In the genomic region with DNA sequence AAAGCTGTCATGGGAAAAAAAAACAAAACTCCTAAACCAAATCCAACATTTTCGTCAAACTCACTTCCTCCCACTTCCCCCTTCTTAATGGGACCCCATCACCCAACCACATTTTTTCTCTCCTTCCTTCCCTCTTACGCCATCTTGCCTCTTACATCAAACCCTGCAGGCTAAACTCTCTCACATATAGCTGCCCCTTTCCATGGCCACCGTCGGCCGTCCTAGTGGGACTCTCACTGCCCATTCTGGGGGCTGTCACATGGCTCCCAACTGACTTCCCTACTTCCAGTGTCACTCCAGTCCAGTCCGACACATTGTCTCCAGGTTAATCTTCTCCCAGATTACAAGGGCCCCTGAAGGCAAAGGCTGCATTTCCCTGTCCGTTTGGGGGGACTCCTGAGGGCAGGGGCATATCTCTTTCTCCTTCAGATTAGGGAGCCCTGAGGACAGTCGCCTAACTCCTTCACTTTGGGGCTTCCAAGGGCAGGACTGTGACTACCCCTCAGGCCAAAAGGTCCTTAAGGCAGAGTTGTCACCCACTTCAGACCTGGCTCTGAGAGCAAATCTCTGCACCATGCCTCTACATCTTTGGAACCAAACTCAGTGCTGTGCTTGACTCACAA, we compare ENCODE assay signal across 8 cellular contexts. TPM values are rescaled to one million over a fixed set of nuclear protein-coding genes. Genes with fewer than 3 reads are reported as not detected.
DNase-seq lines count a peak whose midpoint lies in the region; ATAC-seq and TF ChIP-seq lines count a peak whose summit lies in the region.

No MANE protein-coding gene starts in this region.

- TF ChIP-seq CTCF in liver (IDR thresholded peaks at IDR 0.05; ENCODE audit: low read depth, low read length, missing input control) (no peak), type B pancreatic cell (conservative IDR thresholded peaks at IDR 0.05) (no peak)

- peak overlapping the region; percentile 86 for H3K27ac Mint-ChIP-seq in activated T-cell treated with anti-CD3 and anti-CD28 coated beads, Interleukin-2, amount 50 U/mL, for 72 hours
- peak overlapping the region; percentile 96 for H3K27ac Mint-ChIP-seq in type B pancreatic cell

- H3K27ac ChIP-seq in liver (ENCODE audit: low read depth in 1 of 2, low read length in 2 of 2), result peak overlapping the region in 1 of 2 donors; percentile 16

- H3K36me3 ChIP-seq in liver (ENCODE audit: control insufficient read depth in 4 of 4, insufficient read depth in 3 of 4, low read depth in 1 of 4, low read length in 3 of 4), result no peaks in the 10 kb centered on the region

- H3K27me3 ChIP-seq in liver (ENCODE audit: control insufficient read depth in 4 of 4, insufficient read depth in 4 of 4, low read length in 3 of 4), result no peaks in the 10 kb centered on the region

- no peaks in the 10 kb centered on the region for H3K9me3 ChIP-seq in liver (ENCODE audit: control insufficient read depth in 4 of 4, low read length in 3 of 4)

- H3K27me3 Mint-ChIP-seq in activated T-cell treated with anti-CD3 and anti-CD28 coated beads, Interleukin-2, amount 50 U/mL, for 72 hours (ENCODE audit: low read depth), result no peaks in the 10 kb centered on the region
- H3K27me3 Mint-ChIP-seq in type B pancreatic cell, result no peaks in the 10 kb centered on the region

- peak overlapping the region in 1 of 2 donors; percentile 24 for H3K9ac ChIP-seq in liver (ENCODE audit: low read depth in 1 of 2, low read length in 2 of 2)

- peak; percentile 10 for ATAC-seq in HG03378 (IDR thresholded peaks at IDR 0.05; ENCODE audit: unreplicated experiment)
- ATAC-seq in activated T-cell treated with anti-CD3 and anti-CD28 coated beads, Interleukin-2, amount 50 U/mL, for 72 hours (replicated peaks in 1 of 2), result no peak

- no peaks in the 10 kb centered on the region for H3K9me3 Mint-ChIP-seq in activated T-cell treated with anti-CD3 and anti-CD28 coated beads, Interleukin-2, amount 50 U/mL, for 72 hours
- H3K9me3 Mint-ChIP-seq in type B pancreatic cell, result no peaks in the 10 kb centered on the region

- peaks cover 3 to 14% (median 9%) of the 10 kb centered on the region in 4 donors for H3K4me1 ChIP-seq in liver (ENCODE audit: control insufficient read depth in 4 of 4, insufficient read depth in 4 of 4, low read length in 3 of 4)

- H3K4me3 ChIP-seq in liver (ENCODE audit: low read depth in 1 of 3, low read length in 3 of 3), result peak overlapping the region; percentile 74 to 80 (median 76)

- peak overlapping the region; percentile 99 for H3K4me3 Mint-ChIP-seq in activated T-cell treated with anti-CD3 and anti-CD28 coated beads, Interleukin-2, amount 50 U/mL, for 72 hours
- peak overlapping the region; percentile 100 for H3K4me3 Mint-ChIP-seq in type B pancreatic cell

- WGBS in liver, result 34% methylated on average over 8 of the region's 8 CpGs

- no peak for TF ChIP-seq RAD21 in liver (IDR thresholded peaks at IDR 0.05)

- H3K36me3 Mint-ChIP-seq in activated T-cell treated with anti-CD3 and anti-CD28 coated beads, Interleukin-2, amount 50 U/mL, for 72 hours (ENCODE audit: insufficient read depth in 2 of 2), result no peaks in the 10 kb centered on the region
- H3K36me3 Mint-ChIP-seq in type B pancreatic cell, result no peaks in the 10 kb centered on the region

- peak; percentile 19 for DNase-seq in DMS114 treated with DMSO at 0.1 percent for 48 hours (lab: John Stamatoyannopoulos, UW; ENCODE audit: unreplicated experiment)
- DNase-seq in activated T-cell treated with anti-CD3 and anti-CD28 coated beads, Interleukin-2, amount 50 U/mL, for 72 hours, result no peak
- no peak for DNase-seq in type B pancreatic cell (ENCODE audit: extremely low spot score, unreplicated experiment)
- no peak for DNase-seq in HuH-7.5 (ENCODE audit: low spot score)
- no peak for DNase-seq in NCI-H128 (lab: John Stamatoyannopoulos, UW; ENCODE audit: unreplicated experiment)
- DNase-seq in nucleus accumbens (lab: John Stamatoyannopoulos, UW), result no peak

- H3K4me1 Mint-ChIP-seq in activated T-cell treated with anti-CD3 and anti-CD28 coated beads, Interleukin-2, amount 50 U/mL, for 72 hours (ENCODE audit: low read depth), result peaks cover 47% of the 10 kb centered on the region
- peaks cover 15% of the 10 kb centered on the region for H3K4me1 Mint-ChIP-seq in type B pancreatic cell (ENCODE audit: unreplicated experiment)

TF ChIP-seq in liver, 16 proteins besides CTCF, POLR2A, EP300 and RAD21:
- TF ChIP-seq, protein P1, sequence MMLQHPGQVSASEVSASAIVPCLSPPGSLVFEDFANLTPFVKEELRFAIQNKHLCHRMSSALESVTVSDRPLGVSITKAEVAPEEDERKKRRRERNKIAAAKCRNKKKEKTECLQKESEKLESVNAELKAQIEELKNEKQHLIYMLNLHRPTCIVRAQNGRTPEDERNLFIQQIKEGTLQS (IDR thresholded peaks at IDR 0.05), result no peak
- TF ChIP-seq HNF4A (conservative IDR thresholded peaks at IDR 0.05) (no peak), FOXA2 (IDR thresholded peaks at IDR 0.05) (no peak), JUND (IDR thresholded peaks at IDR 0.05) (no peak), NR2F2 (IDR thresholded peaks at IDR 0.05) (no peak), EGR1 (IDR thresholded peaks at IDR 0.05; ENCODE audit: low read depth in 2 of 2) (no peak), RXRA (IDR thresholded peaks at IDR 0.05) (no peak), GABPA (IDR thresholded peaks at IDR 0.05 in 1 of 2, conservative IDR thresholded peaks at IDR 0.05 in 1 of 2) (no peak), SP1 (IDR thresholded peaks at IDR 0.05) (no peak), YY1 (IDR thresholded peaks at IDR 0.05) (no peak)
- TF ChIP-seq, protein P2, sequence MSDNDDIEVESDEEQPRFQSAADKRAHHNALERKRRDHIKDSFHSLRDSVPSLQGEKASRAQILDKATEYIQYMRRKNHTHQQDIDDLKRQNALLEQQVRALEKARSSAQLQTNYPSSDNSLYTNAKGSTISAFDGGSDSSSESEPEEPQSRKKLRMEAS (IDR thresholded peaks at IDR 0.05), result no peak

RNA-seq across cellular contexts. Expression of a gene that starts 0.7 kb away (rescaled TPM):
- total RNA-seq in activated T-cell treated with anti-CD3 and anti-CD28 coated beads, Interleukin-2, amount 50 U/mL, for 72 hours, result 10 to 100 TPM; 19.1 to 19.3 TPM
- total RNA-seq in liver (1 to 10 TPM; 3.0 to 9.5 TPM), type B pancreatic cell (ENCODE audit: low replicate concordance) (27.1 and 50.5 TPM in 2 replicates)
- 1 to 10 TPM; 5.7 to 8.9 TPM for polyA plus RNA-seq in liver

RNA-seq across cellular contexts. Expression of a gene that starts 12.0 kb away (rescaled TPM):
- total RNA-seq in activated T-cell treated with anti-CD3 and anti-CD28 coated beads, Interleukin-2, amount 50 U/mL, for 72 hours, result 100 to 1,000 TPM; 213 to 245 TPM
- 1 to 10 TPM; 1.7 to 4.0 TPM for total RNA-seq in liver
- polyA plus RNA-seq in liver, result 10 to 100 TPM; 13.8 to 16.4 TPM
- total RNA-seq in type B pancreatic cell (ENCODE audit: low replicate concordance), result 0.75 and 0.93 TPM in 2 replicates

RNA-seq across cellular contexts. Expression of a gene that starts 25.9 kb away (rescaled TPM):
- total RNA-seq in activated T-cell treated with anti-CD3 and anti-CD28 coated beads, Interleukin-2, amount 50 U/mL, for 72 hours, result 100 to 1,000 TPM; 148 to 165 TPM
- total RNA-seq in liver, result 10 to 100 TPM in 1 of 2 donors, 1 to 10 TPM in 1; 4.5 to 10.0 TPM
- 10 to 100 TPM; 36.0 to 93.2 TPM for polyA plus RNA-seq in liver
- total RNA-seq in type B pancreatic cell (ENCODE audit: low replicate concordance), result 78.1 and 105 TPM in 2 replicates

RNA-seq across cellular contexts. Expression of a gene that starts 48.2 kb away (rescaled TPM):
- 1 to 10 TPM; 1.6 to 2.3 TPM for total RNA-seq in activated T-cell treated with anti-CD3 and anti-CD28 coated beads, Interleukin-2, amount 50 U/mL, for 72 hours
- total RNA-seq in liver, result under 1 TPM; under 0.01 TPM
- under 1 TPM in 1 of 2 donors, not detected in 1; 0.12 TPM for polyA plus RNA-seq in liver
- 20.0 and 67.7 TPM in 2 replicates for total RNA-seq in type B pancreatic cell (ENCODE audit: low replicate concordance)

Comparison
In these comparisons a context has a peak if more than half of its experiments do, and no peak if none do; other contexts are left out.
1. RNA of a gene that starts 12.0 kb away (total RNA-seq): 213 to 245 TPM in activated T-cell treated with anti-CD3 and anti-CD28 coated beads, Interleukin-2, amount 50 U/mL, for 72 hours; 1.7 to 4.0 TPM in liver and 0.75 to 0.93 TPM in type B pancreatic cell; every median in the first group is over 10 times any median in the second.